1 cellular context compared by ENCODE assay signal in the genomic region with DNA sequence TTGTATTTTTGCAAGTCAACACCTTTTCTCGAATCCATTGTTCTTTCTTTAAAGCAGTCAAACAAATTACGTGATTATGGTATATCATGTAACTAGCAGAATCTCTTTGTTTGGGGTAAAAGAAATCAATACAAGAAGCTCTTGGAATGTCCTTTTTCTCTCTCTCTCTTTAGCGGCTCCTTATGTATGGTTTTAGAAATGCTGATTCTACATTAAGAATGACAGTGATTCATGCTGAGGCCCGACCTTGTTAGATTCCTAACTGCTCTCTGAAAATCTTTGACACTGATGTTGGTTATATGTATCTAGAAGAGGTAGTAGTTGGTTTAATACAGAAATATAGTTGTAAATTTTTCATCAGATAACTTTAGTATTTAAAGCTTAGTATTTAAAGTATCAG.
TF ChIP-seq lines count a peak whose summit lies in the region.

No MANE protein-coding gene starts in this region.

TF ChIP-seq in GM23338, 12 proteins besides CTCF, POLR2A, EP300 and RAD21:
- TF ChIP-seq, protein P1, sequence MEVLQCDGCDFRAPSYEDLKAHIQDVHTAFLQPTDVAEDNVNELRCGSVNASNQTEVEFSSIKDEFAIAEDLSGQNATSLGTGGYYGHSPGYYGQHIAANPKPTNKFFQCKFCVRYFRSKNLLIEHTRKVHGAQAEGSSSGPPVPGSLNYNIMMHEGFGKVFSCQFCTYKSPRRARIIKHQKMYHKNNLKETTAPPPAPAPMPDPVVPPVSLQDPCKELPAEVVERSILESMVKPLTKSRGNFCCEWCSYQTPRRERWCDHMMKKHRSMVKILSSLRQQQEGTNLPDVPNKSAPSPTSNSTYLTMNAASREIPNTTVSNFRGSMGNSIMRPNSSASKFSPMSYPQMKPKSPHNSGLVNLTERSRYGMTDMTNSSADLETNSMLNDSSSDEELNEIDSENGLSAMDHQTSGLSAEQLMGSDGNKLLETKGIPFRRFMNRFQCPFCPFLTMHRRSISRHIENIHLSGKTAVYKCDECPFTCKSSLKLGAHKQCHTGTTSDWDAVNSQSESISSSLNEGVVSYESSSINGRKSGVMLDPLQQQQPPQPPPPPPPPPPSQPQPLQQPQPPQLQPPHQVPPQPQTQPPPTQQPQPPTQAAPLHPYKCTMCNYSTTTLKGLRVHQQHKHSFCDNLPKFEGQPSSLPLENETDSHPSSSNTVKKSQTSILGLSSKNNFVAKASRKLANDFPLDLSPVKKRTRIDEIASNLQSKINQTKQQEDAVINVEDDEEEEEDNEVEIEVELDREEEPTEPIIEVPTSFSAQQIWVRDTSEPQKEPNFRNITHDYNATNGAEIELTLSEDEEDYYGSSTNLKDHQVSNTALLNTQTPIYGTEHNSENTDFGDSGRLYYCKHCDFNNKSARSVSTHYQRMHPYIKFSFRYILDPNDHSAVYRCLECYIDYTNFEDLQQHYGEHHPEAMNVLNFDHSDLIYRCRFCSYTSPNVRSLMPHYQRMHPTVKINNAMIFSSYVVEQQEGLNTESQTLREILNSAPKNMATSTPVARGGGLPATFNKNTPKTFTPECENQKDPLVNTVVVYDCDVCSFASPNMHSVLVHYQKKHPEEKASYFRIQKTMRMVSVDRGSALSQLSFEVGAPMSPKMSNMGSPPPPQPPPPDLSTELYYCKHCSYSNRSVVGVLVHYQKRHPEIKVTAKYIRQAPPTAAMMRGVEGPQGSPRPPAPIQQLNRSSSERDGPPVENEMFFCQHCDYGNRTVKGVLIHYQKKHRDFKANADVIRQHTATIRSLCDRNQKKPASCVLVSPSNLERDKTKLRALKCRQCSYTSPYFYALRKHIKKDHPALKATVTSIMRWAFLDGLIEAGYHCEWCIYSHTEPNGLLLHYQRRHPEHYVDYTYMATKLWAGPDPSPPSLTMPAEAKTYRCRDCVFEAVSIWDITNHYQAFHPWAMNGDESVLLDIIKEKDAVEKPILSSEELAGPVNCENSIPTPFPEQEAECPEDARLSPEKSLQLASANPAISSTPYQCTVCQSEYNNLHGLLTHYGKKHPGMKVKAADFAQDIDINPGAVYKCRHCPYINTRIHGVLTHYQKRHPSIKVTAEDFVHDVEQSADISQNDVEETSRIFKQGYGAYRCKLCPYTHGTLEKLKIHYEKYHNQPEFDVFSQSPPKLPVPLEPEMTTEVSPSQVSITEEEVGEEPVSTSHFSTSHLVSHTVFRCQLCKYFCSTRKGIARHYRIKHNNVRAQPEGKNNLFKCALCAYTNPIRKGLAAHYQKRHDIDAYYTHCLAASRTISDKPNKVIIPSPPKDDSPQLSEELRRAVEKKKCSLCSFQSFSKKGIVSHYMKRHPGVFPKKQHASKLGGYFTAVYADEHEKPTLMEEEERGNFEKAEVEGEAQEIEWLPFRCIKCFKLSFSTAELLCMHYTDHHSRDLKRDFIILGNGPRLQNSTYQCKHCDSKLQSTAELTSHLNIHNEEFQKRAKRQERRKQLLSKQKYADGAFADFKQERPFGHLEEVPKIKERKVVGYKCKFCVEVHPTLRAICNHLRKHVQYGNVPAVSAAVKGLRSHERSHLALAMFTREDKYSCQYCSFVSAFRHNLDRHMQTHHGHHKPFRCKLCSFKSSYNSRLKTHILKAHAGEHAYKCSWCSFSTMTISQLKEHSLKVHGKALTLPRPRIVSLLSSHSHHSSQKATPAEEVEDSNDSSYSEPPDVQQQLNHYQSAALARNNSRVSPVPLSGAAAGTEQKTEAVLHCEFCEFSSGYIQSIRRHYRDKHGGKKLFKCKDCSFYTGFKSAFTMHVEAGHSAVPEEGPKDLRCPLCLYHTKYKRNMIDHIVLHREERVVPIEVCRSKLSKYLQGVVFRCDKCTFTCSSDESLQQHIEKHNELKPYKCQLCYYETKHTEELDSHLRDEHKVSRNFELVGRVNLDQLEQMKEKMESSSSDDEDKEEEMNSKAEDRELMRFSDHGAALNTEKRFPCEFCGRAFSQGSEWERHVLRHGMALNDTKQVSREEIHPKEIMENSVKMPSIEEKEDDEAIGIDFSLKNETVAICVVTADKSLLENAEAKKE (CRISPR knock-in tag; IDR thresholded peaks at IDR 0.05) = no peak
- TF ChIP-seq NANOG (IDR thresholded peaks at IDR 0.05; ENCODE audit: borderline replicate concordance) = peak; percentile 45; the same call in 1 of the 2 replicates
- TF ChIP-seq, protein P2, sequence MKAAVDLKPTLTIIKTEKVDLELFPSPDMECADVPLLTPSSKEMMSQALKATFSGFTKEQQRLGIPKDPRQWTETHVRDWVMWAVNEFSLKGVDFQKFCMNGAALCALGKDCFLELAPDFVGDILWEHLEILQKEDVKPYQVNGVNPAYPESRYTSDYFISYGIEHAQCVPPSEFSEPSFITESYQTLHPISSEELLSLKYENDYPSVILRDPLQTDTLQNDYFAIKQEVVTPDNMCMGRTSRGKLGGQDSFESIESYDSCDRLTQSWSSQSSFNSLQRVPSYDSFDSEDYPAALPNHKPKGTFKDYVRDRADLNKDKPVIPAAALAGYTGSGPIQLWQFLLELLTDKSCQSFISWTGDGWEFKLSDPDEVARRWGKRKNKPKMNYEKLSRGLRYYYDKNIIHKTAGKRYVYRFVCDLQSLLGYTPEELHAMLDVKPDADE (IDR thresholded peaks at IDR 0.05) = no peak
TF ChIP-seq in GM23338: peak in this region for 1.
